Comparison of ENCODE assay signal across 10 cellular contexts in genomic region chr9:133604214-133604613, GRCh38. TPM values are rescaled to one million over a fixed set of nuclear protein-coding genes. Genes with fewer than 3 reads are reported as not detected.
DNase-seq lines count a peak whose midpoint lies in the region; ATAC-seq, FAIRE-seq and TF ChIP-seq lines count a peak whose summit lies in the region.
"Had no signal": no experiment of that assay in that cellular context is flagged by ENCODE, and none has a peak within 500 bp of the region (broad histone marks: within the 10 kb centered on the region; RNA-seq: fewer than 3 reads in every experiment).

No MANE protein-coding gene starts in this region.

- peaks cover 0 to 3% of the 10 kb centered on the region in 2 donors for H3K4me1 Mint-ChIP-seq in natural killer cell treated with Interleukin-12 subunit alpha and Interleukin-12 subunit beta and Interleukin-15 and Interleukin-18, amount 100 ng/mL, for 72 hours (ENCODE audit: low read depth in 2 of 2)

- no peaks in the 10 kb centered on the region for H3K4me1 ChIP-seq in DND-41 (ENCODE audit: insufficient read depth, low read length)

- ATAC-seq in DND-41 (ENCODE audit: insufficient read depth, low read depth) (peak; percentile 58; the same call in 1 of the 3 replicates), HG02852 (IDR thresholded peaks at IDR 0.05; ENCODE audit: unreplicated experiment) (no peak)
- ATAC-seq in natural killer cell treated with Interleukin-12 subunit alpha and Interleukin-12 subunit beta and Interleukin-15 and Interleukin-18, amount 100 ng/mL, for 72 hours = no peak

- no peaks in the 10 kb centered on the region for H3K36me3 ChIP-seq in DND-41 (ENCODE audit: insufficient read depth, low read length)

- H3K27ac Mint-ChIP-seq in natural killer cell treated with Interleukin-12 subunit alpha and Interleukin-12 subunit beta and Interleukin-15 and Interleukin-18, amount 100 ng/mL, for 72 hours = no peak overlapping the region
- H3K27ac Mint-ChIP-seq: WTC11 had no signal

- peak; percentile 56 for TF ChIP-seq CTCF in DND-41 (IDR thresholded peaks at IDR 0.05; ENCODE audit: borderline replicate concordance, extremely low read depth, low read length, poor library complexity, severe bottlenecking)

- H3K4me3 ChIP-seq in DND-41 (ENCODE audit: low read depth in 1 of 2, low read length in 2 of 2) = no peak overlapping the region

- no peak overlapping the region for H2AFZ ChIP-seq in DND-41 (ENCODE audit: low read depth, low read length)

- no peaks in the 10 kb centered on the region for H4K20me1 ChIP-seq in DND-41 (ENCODE audit: insufficient read depth, low read length)

- peaks cover 0 to 19% of the 10 kb centered on the region in 2 donors for H3K27me3 Mint-ChIP-seq in natural killer cell treated with Interleukin-12 subunit alpha and Interleukin-12 subunit beta and Interleukin-15 and Interleukin-18, amount 100 ng/mL, for 72 hours

- H3K9me3 ChIP-seq in DND-41 (ENCODE audit: insufficient read depth, low read length, severe bottlenecking) = no peaks in the 10 kb centered on the region

- H3K27ac ChIP-seq in DND-41 (ENCODE audit: low read length) (no peak overlapping the region), caudate nucleus (ENCODE audit: low read depth, low read length) (no peak overlapping the region)

- H3K9me3 Mint-ChIP-seq in natural killer cell treated with Interleukin-12 subunit alpha and Interleukin-12 subunit beta and Interleukin-15 and Interleukin-18, amount 100 ng/mL, for 72 hours = no peaks in the 10 kb centered on the region
- H3K9me3 Mint-ChIP-seq: WTC11 had no signal

- no peak overlapping the region for H3K4me3 Mint-ChIP-seq in natural killer cell treated with Interleukin-12 subunit alpha and Interleukin-12 subunit beta and Interleukin-15 and Interleukin-18, amount 100 ng/mL, for 72 hours
- H3K4me3 Mint-ChIP-seq: WTC11 had no signal

- DNase-seq in DND-41 = peak; percentile 40
- DNase-seq in MV-4-11 (lab: John Stamatoyannopoulos, UW) = peak; percentile 18
- peak; percentile 37 to 51 for DNase-seq in activated T-cell treated with anti-CD3 and anti-CD28 coated beads, Interleukin-2, amount 50 U/mL, for 48 hours
- DNase-seq in natural killer cell treated with Interleukin-12 subunit alpha and Interleukin-12 subunit beta and Interleukin-15 and Interleukin-18, amount 100 ng/mL, for 72 hours (ENCODE audit: low spot score) = peak; percentile 28
- no peak for DNase-seq in frontal cortex (ENCODE audit: low spot score in 2 of 2)
- no peak for DNase-seq in effector CD4-positive, alpha-beta T cell
- DNase-seq in caudate nucleus (lab: John Stamatoyannopoulos, UW) = no peak
- DNase-seq: cortex of kidney had no signal

- FAIRE-seq in frontal cortex (lab: Jason Lieb, UNC) = no peak

- no peak overlapping the region for H3K9ac ChIP-seq in DND-41 (ENCODE audit: low read depth, low read length)

- no peaks in the 10 kb centered on the region for H3K27me3 ChIP-seq in DND-41 (ENCODE audit: insufficient read depth, low read length, poor library complexity)

- no peaks in the 10 kb centered on the region for H3K79me2 ChIP-seq in DND-41 (ENCODE audit: insufficient read depth, low read length)

- H3K4me2 ChIP-seq in DND-41 (ENCODE audit: insufficient read depth, low read length) = no peak overlapping the region

- H3K36me3 Mint-ChIP-seq in natural killer cell treated with Interleukin-12 subunit alpha and Interleukin-12 subunit beta and Interleukin-15 and Interleukin-18, amount 100 ng/mL, for 72 hours = no peaks in the 10 kb centered on the region
- H3K36me3 Mint-ChIP-seq: WTC11 had no signal

RNA-seq across cellular contexts. Expression of gene FAM163B, which starts 5.0 kb away (rescaled TPM):
- not detected for total RNA-seq in natural killer cell treated with Interleukin-12 subunit alpha and Interleukin-12 subunit beta and Interleukin-15 and Interleukin-18, amount 100 ng/mL, for 72 hours
- total RNA-seq in frontal cortex = 12.6 TPM

RNA-seq across cellular contexts. Expression of gene DBH, which starts 31.9 kb away (rescaled TPM):
- total RNA-seq in natural killer cell treated with Interleukin-12 subunit alpha and Interleukin-12 subunit beta and Interleukin-15 and Interleukin-18, amount 100 ng/mL, for 72 hours = not detected
- under 0.01 TPM for total RNA-seq in frontal cortex

Comparison
In these comparisons a context has a peak if more than half of its experiments do, and no peak if none do; other contexts are left out.
1. DNase-seq: peak in DND-41 (single experiment), MV-4-11 (single experiment), activated T-cell treated with anti-CD3 and anti-CD28 coated beads, Interleukin-2, amount 50 U/mL, for 48 hours (2 of 2) and natural killer cell treated with Interleukin-12 subunit alpha and Interleukin-12 subunit beta and Interleukin-15 and Interleukin-18, amount 100 ng/mL, for 72 hours (single experiment); none in frontal cortex (0 of 2), effector CD4-positive, alpha-beta T cell (single experiment) and caudate nucleus (0 of 61).
2. RNA of gene FAM163B, which starts 5.0 kb away (total RNA-seq): 12.6 TPM in frontal cortex (single experiment); not detected in natural killer cell treated with Interleukin-12 subunit alpha and Interleukin-12 subunit beta and Interleukin-15 and Interleukin-18, amount 100 ng/mL, for 72 hours; every median in the first group is over 10 times any median in the second.